13 cellular contexts compared by ENCODE assay signal in the genomic region with DNA sequence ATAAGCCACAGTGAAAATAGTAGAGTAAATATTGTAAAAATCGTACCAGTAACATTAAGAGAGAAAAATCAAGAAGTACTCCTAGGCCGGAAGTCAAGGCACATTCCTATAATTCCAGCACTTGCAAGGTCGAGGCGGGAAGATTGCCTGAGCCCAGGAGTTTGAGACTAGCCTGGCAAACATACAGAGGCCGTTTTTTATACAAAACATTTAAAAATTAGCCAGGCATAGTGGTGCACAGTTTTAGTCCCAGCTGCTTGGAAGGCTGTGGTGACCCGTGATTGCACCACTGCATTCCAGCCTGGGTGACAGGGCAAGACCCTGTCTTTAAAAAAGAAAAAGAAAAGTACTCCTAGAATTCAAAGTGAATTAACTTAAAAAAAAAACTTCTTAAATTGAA.
DNase-seq lines count a peak whose midpoint lies in the region; ATAC-seq and TF ChIP-seq lines count a peak whose summit lies in the region.
"Had no signal": no experiment of that assay in that cellular context is flagged by ENCODE, and none has a peak within 500 bp of the region (broad histone marks: within the 10 kb centered on the region; RNA-seq: fewer than 3 reads in every experiment).

No MANE protein-coding gene starts in this region.

- H3K27ac ChIP-seq in PC-9 = no peak overlapping the region
- H3K27ac ChIP-seq: BLaER1 had no signal

- no peaks in the 10 kb centered on the region for H3K27me3 Mint-ChIP-seq in T-helper 17 cell

- H3K4me2 ChIP-seq in PC-9 = no peak overlapping the region
- H3K4me2 ChIP-seq: BLaER1 had no signal

- H3K4me3 ChIP-seq in BJ (ENCODE audit: low read depth, low read length) (no peak overlapping the region), PC-9 (no peak overlapping the region), epithelial cell of esophagus (ENCODE audit: low read length) (no peak overlapping the region)
- H3K4me3 ChIP-seq: BLaER1 had no signal

- H3K9me3 ChIP-seq in PC-9 (ENCODE audit: insufficient read depth, low read depth) (no peaks in the 10 kb centered on the region), T-helper 17 cell (ENCODE audit: control insufficient read depth, low read length, poor library complexity, severe bottlenecking) (no peaks in the 10 kb centered on the region)
- H3K9me3 ChIP-seq: BLaER1 had no signal

- H3K27me3 ChIP-seq in BJ (ENCODE audit: control insufficient read depth, insufficient read depth, low read length) = no peaks in the 10 kb centered on the region
- H3K27me3 ChIP-seq in PC-9 (ENCODE audit: insufficient read depth, low read depth) = no peaks in the 10 kb centered on the region
- H3K27me3 ChIP-seq: BLaER1 had no signal

- POLR2A ChIA-PET in BJ (lab: Charles Lee) = no interaction called here
- POLR2A ChIA-PET in PC-9 (lab: Charles Lee; ENCODE audit: unreplicated experiment) = no interaction called here

- no peaks in the 10 kb centered on the region for H3K4me1 Mint-ChIP-seq in T-helper 17 cell

- peak; percentile 1 for DNase-seq in BJ (ENCODE audit: low read depth)
- peak in 1 of 2 experiments; percentile 3 for DNase-seq in PC-9
- peak; percentile 17 for DNase-seq in epithelial cell of esophagus (ENCODE audit: low read depth)
- DNase-seq in myocyte (ENCODE audit: low read depth) = peak; percentile 45
- no peak for DNase-seq in T-helper 17 cell
- DNase-seq in NCI-H1436 treated with DMSO at 0.1 percent for 48 hours (lab: John Stamatoyannopoulos, UW) = no peak
- DNase-seq: activated CD4-positive, CD25-positive, alpha-beta regulatory T cell treated with anti-CD3 and anti-CD28 coated beads, Interleukin-2, amount 50 U/mL, for 72 hours; MM.1S; NCI-H510A treated with DMSO at 0.1 percent for 48 hours; SHP77 had no signal

- no peaks in the 10 kb centered on the region for H4K20me1 ChIP-seq in PC-9 (ENCODE audit: insufficient read depth)
- H4K20me1 ChIP-seq: BLaER1 had no signal

- H2AFZ ChIP-seq in PC-9 = peak overlapping the region; percentile 60; the same call in 1 of the 2 replicates

- intact Hi-C loops in PC-9 (cut with micrococcal nuclease; ENCODE audit: unreplicated experiment) = loop anchor here (10.0 kb wide), 1 partner anchor 137 kb away; no protein-coding TSS in a partner anchor

- H3F3A ChIP-seq in PC-9 (ENCODE audit: insufficient read depth, low read depth) = no peaks in the 10 kb centered on the region

- no peaks in the 10 kb centered on the region for H3K36me3 Mint-ChIP-seq in T-helper 17 cell (ENCODE audit: low read depth)

- no peak overlapping the region for H3K27ac Mint-ChIP-seq in T-helper 17 cell

- no peaks in the 10 kb centered on the region for H3K79me2 ChIP-seq in PC-9 (ENCODE audit: low read depth)

- H3K4me3 Mint-ChIP-seq in T-helper 17 cell = no peak overlapping the region

- no TSS peak for BruUV-seq in PC-9 (replicated peaks; lab: Mats Ljungman, UMichigan)

- CTCF ChIA-PET in BJ (lab: Yijun Ruan, JAX) (no interaction called here), PC-9 (lab: Charles Lee) (interaction anchor here (0.6 kb wide), 1 partner anchor 28 kb away, joined by 24 read pairs; no protein-coding TSS in a partner anchor)

- H3K9me2 ChIP-seq in PC-9 (ENCODE audit: insufficient read depth) = no peaks in the 10 kb centered on the region

- no peaks in the 10 kb centered on the region for H3K36me3 ChIP-seq in BJ (ENCODE audit: control insufficient read depth, insufficient read depth, low read length)
- H3K36me3 ChIP-seq in PC-9 (ENCODE audit: low read depth) = no peaks in the 10 kb centered on the region
- H3K36me3 ChIP-seq: BLaER1 had no signal

- ATAC-seq in activated CD4-positive, CD25-positive, alpha-beta regulatory T cell treated with anti-CD3 and anti-CD28 coated beads, Interleukin-2, amount 50 U/mL, for 24 hours = no peak
- ATAC-seq in T-helper 17 cell (no peak), GM21786 (IDR thresholded peaks at IDR 0.05; ENCODE audit: unreplicated experiment) (no peak)

- no peak for TF ChIP-seq CTCF in BJ (IDR thresholded peaks at IDR 0.05; ENCODE audit: insufficient read depth, low read depth, low read length)
- TF ChIP-seq CTCF in PC-9 (conservative IDR thresholded peaks at IDR 0.05) = no peak
- TF ChIP-seq CTCF in epithelial cell of esophagus (IDR thresholded peaks at IDR 0.05; ENCODE audit: insufficient read depth, low read depth, low read length, missing control alignments) = no peak

- H3K4me1 ChIP-seq in PC-9 (replicated peaks; ENCODE audit: insufficient read depth) = no peaks in the 10 kb centered on the region
- H3K4me1 ChIP-seq: BLaER1 had no signal

Comparison
In these comparisons a context has a peak if more than half of its experiments do, and no peak if none do; other contexts are left out.
1. DNase-seq: peak in BJ (single experiment), epithelial cell of esophagus (single experiment) and myocyte (single experiment); none in T-helper 17 cell (0 of 3) and NCI-H1436 treated with DMSO at 0.1 percent for 48 hours (single experiment).